Comparison of ENCODE assay signal across 9 cellular contexts in the genomic region with DNA sequence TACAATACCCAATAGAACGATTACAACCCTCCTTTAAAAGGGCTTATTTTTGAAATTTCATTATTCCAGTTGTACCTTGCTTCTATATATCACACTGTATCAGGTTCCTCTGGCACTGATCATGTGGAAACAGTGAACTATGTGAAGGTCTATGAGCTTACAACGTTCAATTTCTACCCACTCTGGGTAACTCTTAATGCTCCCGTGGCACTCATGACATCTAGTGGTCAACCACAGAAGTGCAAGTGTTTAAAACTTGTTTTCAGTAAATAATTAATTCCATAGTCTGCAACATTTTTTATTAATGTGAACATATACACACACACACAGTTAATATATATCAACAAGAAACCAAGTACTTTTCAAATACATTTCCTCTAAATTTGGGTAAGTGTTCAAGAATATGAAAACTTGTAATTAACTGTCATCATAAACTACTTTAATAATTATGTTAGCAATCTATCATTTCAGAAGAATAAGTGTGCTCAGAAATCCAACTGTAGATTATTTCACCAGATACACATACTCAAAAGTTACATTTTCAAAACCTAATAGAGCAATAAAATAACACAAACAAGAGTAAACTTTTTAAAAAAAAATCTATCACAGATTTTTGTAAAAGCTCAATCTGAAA.
DNase-seq lines count a peak whose midpoint lies in the region; ATAC-seq and TF ChIP-seq lines count a peak whose summit lies in the region.
"Had no signal": no experiment of that assay in that cellular context is flagged by ENCODE, and none has a peak within 500 bp of the region (broad histone marks: within the 10 kb centered on the region; RNA-seq: fewer than 3 reads in every experiment).

No MANE protein-coding gene starts in this region.

- no peak overlapping the region for H3K27ac ChIP-seq in foreskin keratinocyte

- H3K27ac Mint-ChIP-seq in osteocyte (ENCODE audit: unreplicated experiment): peak overlapping the region; percentile 31
- H3K27ac Mint-ChIP-seq: dendritic cell treated with granulocyte-macrophage colony-stimulating factor and Interleukin-4, amounts not matched to agents 40 ng/mL and 50 ng/mL, for 4 days had no signal

- H3K4me3 Mint-ChIP-seq in osteocyte (ENCODE audit: unreplicated experiment): no peak overlapping the region
- H3K4me3 Mint-ChIP-seq: dendritic cell treated with granulocyte-macrophage colony-stimulating factor and Interleukin-4, amounts not matched to agents 40 ng/mL and 50 ng/mL, for 4 days had no signal

- H3K9me3 Mint-ChIP-seq in osteocyte (ENCODE audit: unreplicated experiment): peaks cover 4% of the 10 kb centered on the region
- H3K9me3 Mint-ChIP-seq: dendritic cell treated with granulocyte-macrophage colony-stimulating factor and Interleukin-4, amounts not matched to agents 40 ng/mL and 50 ng/mL, for 4 days had no signal

- peak; percentile 94 for TF ChIP-seq CTCF in foreskin keratinocyte (conservative IDR thresholded peaks at IDR 0.05)
- peak; percentile 89 for TF ChIP-seq CTCF in osteocyte (IDR thresholded peaks at IDR 0.05)

- H3K4me1 ChIP-seq in foreskin keratinocyte: no peaks in the 10 kb centered on the region

- H3K4me1 Mint-ChIP-seq in osteocyte (ENCODE audit: unreplicated experiment): peaks cover 61% of the 10 kb centered on the region

- no peaks in the 10 kb centered on the region for H3K27me3 Mint-ChIP-seq in osteocyte (ENCODE audit: unreplicated experiment)
- H3K27me3 Mint-ChIP-seq: dendritic cell treated with granulocyte-macrophage colony-stimulating factor and Interleukin-4, amounts not matched to agents 40 ng/mL and 50 ng/mL, for 4 days had no signal

- H3K27me3 ChIP-seq in foreskin keratinocyte: no peaks in the 10 kb centered on the region

- ATAC-seq in activated CD4-positive, CD25-positive, alpha-beta regulatory T cell treated with anti-CD3 and anti-CD28 coated beads, Interleukin-2, amount 50 U/mL, for 24 hours: peak; percentile 65 to 69
- ATAC-seq in HG02642 (IDR thresholded peaks at IDR 0.05; ENCODE audit: poor library complexity, unreplicated experiment) (peak; percentile 68), foreskin keratinocyte (peak; percentile 56)

- no peak for DNase-seq in activated CD4-positive, CD25-positive, alpha-beta regulatory T cell treated with anti-CD3 and anti-CD28 coated beads, Interleukin-2, amount 50 U/mL, for 72 hours
- DNase-seq in NCI-H2227 treated with DMSO at 0.1 percent for 48 hours (lab: John Stamatoyannopoulos, UW) (peak; percentile 23), foreskin keratinocyte (peak in 1 of 2 donors; percentile 35), osteocyte (ENCODE audit: extremely low spot score, unreplicated experiment) (no peak), DMS79 treated with DMSO at 0.1 percent for 48 hours (lab: John Stamatoyannopoulos, UW) (no peak)
- DNase-seq in activated CD8-positive, alpha-beta memory T cell treated with anti-CD3 and anti-CD28 coated beads, Interleukin-2, amount 50 U/mL, for 4 hours: peak; percentile 23

- peaks cover 23% of the 10 kb centered on the region for H3K36me3 Mint-ChIP-seq in osteocyte (ENCODE audit: unreplicated experiment)

Comparison
In these comparisons a context has a peak if more than half of its experiments do, and no peak if none do; other contexts are left out.
1. DNase-seq: peak in NCI-H2227 treated with DMSO at 0.1 percent for 48 hours (single experiment) and activated CD8-positive, alpha-beta memory T cell treated with anti-CD3 and anti-CD28 coated beads, Interleukin-2, amount 50 U/mL, for 4 hours (single experiment); none in activated CD4-positive, CD25-positive, alpha-beta regulatory T cell treated with anti-CD3 and anti-CD28 coated beads, Interleukin-2, amount 50 U/mL, for 72 hours (single experiment), osteocyte (single experiment) and DMS79 treated with DMSO at 0.1 percent for 48 hours (single experiment).
2. Peak in every context shown above with its lines, with median percentiles within 50 percentile points of each other: ATAC-seq.